8 cellular contexts compared by ENCODE assay signal in genomic region chr1:32178380-32179192, GRCh38. TPM values are rescaled to one million over a fixed set of nuclear protein-coding genes. Genes with fewer than 3 reads are reported as not detected.
A peak's percentile ranks its signal among the peaks of the same experiment; 100 is the strongest.
DNase-seq lines count a peak whose midpoint lies in the region.

No MANE protein-coding gene starts in this region.

- no peaks in the 10 kb centered on the region for H3K36me3 ChIP-seq in CD8-positive, alpha-beta memory T cell (ENCODE audit: insufficient read depth, low read length)
- peaks cover 10 to 48% of the 10 kb centered on the region in 2 donors for H3K36me3 ChIP-seq in neuronal stem cell (replicated peaks in 1 of 2; ENCODE audit: control insufficient read depth in 2 of 2, insufficient read depth in 2 of 2, low read length in 2 of 2)

- H3K4me2 ChIP-seq in neuronal stem cell (ENCODE audit: insufficient read depth, low read length, poor library complexity, severe bottlenecking) = no peak overlapping the region

- H3K4me1 Mint-ChIP-seq in CD8-positive, alpha-beta memory T cell = peaks cover 28 to 41% (median 36%) of the 10 kb centered on the region in 3 donors
- peaks cover 37% of the 10 kb centered on the region for H3K4me1 Mint-ChIP-seq in dendritic cell treated with granulocyte-macrophage colony-stimulating factor and Interleukin-4, amounts not matched to agents 40 ng/mL and 50 ng/mL, for 4 days (ENCODE audit: low read depth)

- no peak overlapping the region for H3K14ac ChIP-seq in neuronal stem cell (ENCODE audit: low read length)

- H2AK5ac ChIP-seq in neuronal stem cell (ENCODE audit: low read depth, low read length) = no peak overlapping the region

- H4K91ac ChIP-seq in neuronal stem cell (ENCODE audit: low read depth, low read length, poor library complexity) = no peak overlapping the region

- peaks cover 0 to 35% (median 2%) of the 10 kb centered on the region in 3 donors for H3K36me3 Mint-ChIP-seq in CD8-positive, alpha-beta memory T cell
- peaks cover 58% of the 10 kb centered on the region for H3K36me3 Mint-ChIP-seq in dendritic cell treated with granulocyte-macrophage colony-stimulating factor and Interleukin-4, amounts not matched to agents 40 ng/mL and 50 ng/mL, for 4 days (ENCODE audit: low read depth)

- H3K9me3 ChIP-seq in CD8-positive, alpha-beta memory T cell (ENCODE audit: low read length) = no peaks in the 10 kb centered on the region
- H3K9me3 ChIP-seq in neuronal stem cell (replicated peaks in 1 of 2; ENCODE audit: control insufficient read depth in 2 of 2, insufficient read depth in 1 of 2, low read depth in 1 of 2, low read length in 2 of 2) = no peaks in the 10 kb centered on the region

- peak overlapping the region; percentile 94 for H2AFZ ChIP-seq in neuronal stem cell (ENCODE audit: low read length)

- intact Hi-C loops in dendritic cell treated with granulocyte-macrophage colony-stimulating factor and Interleukin-4, amounts not matched to agents 40 ng/mL and 50 ng/mL, for 4 days (cut with micrococcal nuclease) = loop anchor here (2.0 kb wide), 1 partner anchor 70 kb away; the partner anchor contains the start of gene KPNA6

- no peaks in the 10 kb centered on the region for H3K27me3 ChIP-seq in CD8-positive, alpha-beta memory T cell (ENCODE audit: insufficient read depth, low read length, poor library complexity, severe bottlenecking)
- no peaks in the 10 kb centered on the region for H3K27me3 ChIP-seq in neuronal stem cell (ENCODE audit: control insufficient read depth in 3 of 3, insufficient read depth in 3 of 3, low read depth in 1 of 3, low read length in 3 of 3)

- no peak overlapping the region for H3K23ac ChIP-seq in neuronal stem cell (ENCODE audit: low read depth, low read length, poor library complexity)

- H4K8ac ChIP-seq in neuronal stem cell (ENCODE audit: low read depth, low read length) = no peak overlapping the region

- WGBS in neuronal stem cell (ENCODE audit: extremely low coverage in 2 of 2, insufficient read length in 2 of 2, insufficient replicate concordance in 1 of 2), 2 donors = no CpG with 5 or more reads among the region's 7 CpGs

- no peak overlapping the region for H2BK5ac ChIP-seq in neuronal stem cell (ENCODE audit: low read length)

- H3K4me3 Mint-ChIP-seq in CD8-positive, alpha-beta memory T cell = peak overlapping the region; percentile 86 to 99 (median 91)
- H3K4me3 Mint-ChIP-seq in dendritic cell treated with granulocyte-macrophage colony-stimulating factor and Interleukin-4, amounts not matched to agents 40 ng/mL and 50 ng/mL, for 4 days = peak overlapping the region; percentile 90

- CTCF ChIA-PET in CD8-positive, alpha-beta memory T cell (lab: Charles Lee) = interaction anchor here (0.8 to 1.7 kb wide), 4 partner anchors 9 to 172 kb away, joined by 3 to 4 read pairs (median 3); no protein-coding TSS in a partner anchor

- H3K4me1 ChIP-seq in CD8-positive, alpha-beta memory T cell (ENCODE audit: insufficient read depth, low read length) = peaks cover 28% of the 10 kb centered on the region
- H3K4me1 ChIP-seq in neuronal stem cell (ENCODE audit: control insufficient read depth in 2 of 2, insufficient read depth in 1 of 2, low read depth in 1 of 2, low read length in 2 of 2) = peaks cover 11 to 15% of the 10 kb centered on the region in 2 donors

- no peak overlapping the region for H3K18ac ChIP-seq in neuronal stem cell (ENCODE audit: low read length)

- H3K27me3 Mint-ChIP-seq in CD8-positive, alpha-beta memory T cell = no peaks in the 10 kb centered on the region
- no peaks in the 10 kb centered on the region for H3K27me3 Mint-ChIP-seq in dendritic cell treated with granulocyte-macrophage colony-stimulating factor and Interleukin-4, amounts not matched to agents 40 ng/mL and 50 ng/mL, for 4 days

- POLR2A ChIA-PET in CD8-positive, alpha-beta memory T cell (lab: Charles Lee) = interaction anchor here (0.5 to 2.7 kb wide), 12 partner anchors 17 to 216 kb away, joined by 3 to 17 read pairs (median 6); partner anchors contain the start of genes BSDC1, CCDC28B, KPNA6 and MARCKSL1

- no peak overlapping the region for H2BK15ac ChIP-seq in neuronal stem cell (ENCODE audit: low read length)

- H3K4me3 ChIP-seq in CD8-positive, alpha-beta memory T cell (ENCODE audit: low read length) = peak overlapping the region; percentile 74
- H3K4me3 ChIP-seq in neuronal stem cell (ENCODE audit: low read length in 2 of 2) = peak overlapping the region in 1 of 2 donors; percentile 71

- H3K9ac ChIP-seq in neuronal stem cell (ENCODE audit: low read depth, low read length, poor library complexity) = no peak overlapping the region

- no peak overlapping the region for H2BK120ac ChIP-seq in neuronal stem cell (ENCODE audit: low read depth, low read length)

- no peaks in the 10 kb centered on the region for H3K9me3 Mint-ChIP-seq in CD8-positive, alpha-beta memory T cell
- no peaks in the 10 kb centered on the region for H3K9me3 Mint-ChIP-seq in dendritic cell treated with granulocyte-macrophage colony-stimulating factor and Interleukin-4, amounts not matched to agents 40 ng/mL and 50 ng/mL, for 4 days

- no peak overlapping the region for H3K4ac ChIP-seq in neuronal stem cell (ENCODE audit: low read length)

- H3K27ac ChIP-seq in CD8-positive, alpha-beta memory T cell (ENCODE audit: low read depth, low read length) = peak overlapping the region; percentile 88
- peak overlapping the region; percentile 74 for H3K27ac ChIP-seq in neuronal stem cell (replicated peaks; ENCODE audit: low read length)

- no peak for DNase-seq in CD8-positive, alpha-beta memory T cell
- DNase-seq in NOMO-1 (lab: John Stamatoyannopoulos, UW; ENCODE audit: unreplicated experiment in 2 of 2) (peak; percentile 88 to 90), neuronal stem cell (ENCODE audit: low spot score) (no peak), NCI-H1436 (lab: John Stamatoyannopoulos, UW) (no peak), cortex of kidney (lab: John Stamatoyannopoulos, UW) (no peak), NCI-H1417 (lab: John Stamatoyannopoulos, UW) (no peak)
- no peak for DNase-seq in effector CD8-positive, alpha-beta T cell (lab: John Stamatoyannopoulos, UW)

- no peak overlapping the region for H2BK12ac ChIP-seq in neuronal stem cell (ENCODE audit: low read length)

- peak overlapping the region; percentile 91 to 98 (median 94) for H3K27ac Mint-ChIP-seq in CD8-positive, alpha-beta memory T cell
- peak overlapping the region; percentile 99 for H3K27ac Mint-ChIP-seq in dendritic cell treated with granulocyte-macrophage colony-stimulating factor and Interleukin-4, amounts not matched to agents 40 ng/mL and 50 ng/mL, for 4 days

- peaks cover 11% of the 10 kb centered on the region for H3K79me1 ChIP-seq in neuronal stem cell (ENCODE audit: low read depth, low read length)

RNA-seq across cellular contexts. Expression of gene TXLNA, which starts 0.9 kb away (rescaled TPM):
- total RNA-seq in CD8-positive, alpha-beta memory T cell = 10 to 100 TPM; 99.0 to 99.9 TPM
- polyA plus RNA-seq in CD8-positive, alpha-beta memory T cell = 31.2 TPM
- 20.5 TPM for polyA plus RNA-seq in neuronal stem cell (2013, experiment 1 of 2)
- 20.6 TPM for polyA plus RNA-seq in neuronal stem cell (2013, experiment 2 of 2)

RNA-seq across cellular contexts. Expression of gene CCDC28B, which starts 21.8 kb away (rescaled TPM):
- total RNA-seq in CD8-positive, alpha-beta memory T cell = 10 to 100 TPM; 20.6 to 21.0 TPM
- 14.7 TPM for polyA plus RNA-seq in CD8-positive, alpha-beta memory T cell
- 23.0 TPM for polyA plus RNA-seq in neuronal stem cell (2013, experiment 1 of 2)
- polyA plus RNA-seq in neuronal stem cell (2013, experiment 2 of 2) = 22.7 TPM

RNA-seq across cellular contexts. Expression of gene IQCC, which starts 26.9 kb away (rescaled TPM):
- 1 to 10 TPM; 5.6 to 5.7 TPM for total RNA-seq in CD8-positive, alpha-beta memory T cell
- 1.6 TPM for polyA plus RNA-seq in CD8-positive, alpha-beta memory T cell
- polyA plus RNA-seq in neuronal stem cell (2013, experiment 1 of 2) = 4.2 TPM
- polyA plus RNA-seq in neuronal stem cell (2013, experiment 2 of 2) = 3.8 TPM

RNA-seq across cellular contexts. Expression of gene DCDC2B, which starts 30.3 kb away (rescaled TPM):
- total RNA-seq in CD8-positive, alpha-beta memory T cell = under 1 TPM in 1 of 2 experiments, not detected in 1; 0.11 TPM
- 0.13 TPM for polyA plus RNA-seq in CD8-positive, alpha-beta memory T cell
- 0.03 TPM for polyA plus RNA-seq in neuronal stem cell (2013, experiment 1 of 2)
- polyA plus RNA-seq in neuronal stem cell (2013, experiment 2 of 2) = not detected

RNA-seq across cellular contexts. Expression of gene TMEM234, which starts 43.6 kb away (rescaled TPM):
- total RNA-seq in CD8-positive, alpha-beta memory T cell = 10 to 100 TPM; 10.9 to 12.2 TPM
- polyA plus RNA-seq in CD8-positive, alpha-beta memory T cell = 6.5 TPM
- polyA plus RNA-seq in neuronal stem cell (2013, experiment 1 of 2) = 7.0 TPM
- polyA plus RNA-seq in neuronal stem cell (2013, experiment 2 of 2) = 7.0 TPM

Comparison
In these comparisons a context has a peak if more than half of its experiments do, and no peak if none do; other contexts are left out.
1. DNase-seq: peak in NOMO-1 (2 of 2); none in CD8-positive, alpha-beta memory T cell (0 of 5), neuronal stem cell (single experiment), NCI-H1436 (single experiment), cortex of kidney (single experiment), effector CD8-positive, alpha-beta T cell (single experiment) and NCI-H1417 (0 of 3).